11 cellular contexts compared by ENCODE assay signal in the genomic region with DNA sequence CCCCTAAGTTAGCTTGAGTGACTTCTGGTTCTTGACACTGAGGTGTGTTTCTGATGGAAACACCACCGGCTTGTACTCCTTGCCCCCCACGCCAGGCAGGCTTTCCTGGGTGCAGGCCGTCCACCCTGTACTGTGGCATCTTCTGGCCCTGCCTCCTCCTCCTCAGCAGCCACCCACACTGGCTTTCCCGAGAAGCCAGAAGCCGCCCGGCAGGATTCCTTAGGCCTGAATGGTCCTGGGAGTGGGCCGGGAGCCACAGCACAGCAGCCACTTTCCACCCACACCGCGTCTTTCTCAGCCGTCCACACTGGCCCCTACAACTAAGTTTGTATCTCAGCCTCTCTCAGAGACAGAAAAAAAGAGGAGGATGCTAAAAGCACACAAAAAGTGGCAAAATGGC. TPM values are rescaled to one million over a fixed set of nuclear protein-coding genes. Genes with fewer than 3 reads are reported as not detected.
A peak's percentile ranks its signal among the peaks of the same experiment; 100 is the strongest.
DNase-seq lines count a peak whose midpoint lies in the region; ATAC-seq and TF ChIP-seq lines count a peak whose summit lies in the region.
"Had no signal": no experiment of that assay in that cellular context is flagged by ENCODE, and none has a peak within 500 bp of the region (broad histone marks: within the 10 kb centered on the region; RNA-seq: fewer than 3 reads in every experiment).

No MANE protein-coding gene starts in this region.

- H3K36me3 Mint-ChIP-seq in stimulated activated naive B cell treated with anti-CD40 and anti-IgM and Interleukin-4, amounts not matched to agents 10 μg/mL and 1 μg/mL and 100 μg/mL, for 72 hours, result peaks cover 0 to 15% of the 10 kb centered on the region in 2 donors

- no peaks in the 10 kb centered on the region for H3K9me3 Mint-ChIP-seq in stimulated activated naive B cell treated with anti-CD40 and anti-IgM and Interleukin-4, amounts not matched to agents 10 μg/mL and 1 μg/mL and 100 μg/mL, for 72 hours

- H3K4me3 Mint-ChIP-seq in stimulated activated naive B cell treated with anti-CD40 and anti-IgM and Interleukin-4, amounts not matched to agents 10 μg/mL and 1 μg/mL and 100 μg/mL, for 72 hours, result no peak overlapping the region

- H3K27me3 Mint-ChIP-seq in stimulated activated naive B cell treated with anti-CD40 and anti-IgM and Interleukin-4, amounts not matched to agents 10 μg/mL and 1 μg/mL and 100 μg/mL, for 72 hours, result peaks cover 4 to 7% of the 10 kb centered on the region in 2 donors

- ATAC-seq in HG03439 (IDR thresholded peaks at IDR 0.05; ENCODE audit: unreplicated experiment), result no peak
- ATAC-seq in GM18520 (IDR thresholded peaks at IDR 0.05; ENCODE audit: unreplicated experiment), result no peak
- no peak for ATAC-seq in stimulated activated naive B cell treated with anti-CD40 and anti-IgM and Interleukin-4, amounts not matched to agents 10 μg/mL and 1 μg/mL and 100 μg/mL, for 72 hours (replicated peaks)
- ATAC-seq: Right ventricle myocardium inferior had no signal

- H3K4me1 Mint-ChIP-seq in stimulated activated naive B cell treated with anti-CD40 and anti-IgM and Interleukin-4, amounts not matched to agents 10 μg/mL and 1 μg/mL and 100 μg/mL, for 72 hours, result peaks cover 27 to 38% of the 10 kb centered on the region in 2 donors

- DNase-seq in EH (ENCODE audit: low read depth) (peak; percentile 47), amniotic epithelial cell (ENCODE audit: low read depth) (peak; percentile 51), fibroblast of the aortic adventitia (ENCODE audit: low read depth) (peak; percentile 15), skeletal muscle cell (ENCODE audit: low read depth) (peak; percentile 16)
- DNase-seq in stimulated activated CD4-positive, alpha-beta T cell treated with anti-CD3 and anti-CD28 coated beads, Interleukin-2, amount 100 ng/mL, for 48 hours, result no peak
- DNase-seq in stimulated activated naive B cell treated with anti-CD40 and anti-IgM and Interleukin-4, amounts not matched to agents 10 μg/mL and 1 μg/mL and 100 μg/mL, for 72 hours, result no peak
- DNase-seq: NCI-H524 treated with DMSO at 0.1 percent for 48 hours had no signal

- no peak overlapping the region for H3K4me3 ChIP-seq in fibroblast of the aortic adventitia (ENCODE audit: low read depth, low read length)
- no peak overlapping the region for H3K4me3 ChIP-seq in skeletal muscle cell (ENCODE audit: low read depth, low read length)

- no peak for TF ChIP-seq CTCF in fibroblast of the aortic adventitia (IDR thresholded peaks at IDR 0.05; ENCODE audit: insufficient read depth, low read length)

- H3K27ac Mint-ChIP-seq in stimulated activated naive B cell treated with anti-CD40 and anti-IgM and Interleukin-4, amounts not matched to agents 10 μg/mL and 1 μg/mL and 100 μg/mL, for 72 hours, result no peak overlapping the region

RNA-seq across cellular contexts. Expression of a gene that starts 2.1 kb away (rescaled TPM):
- total RNA-seq in fibroblast of the aortic adventitia (ENCODE audit: low replicate concordance), result 2.5 and 7.2 TPM in 2 replicates
- total RNA-seq: HT1080 had no signal

RNA-seq across cellular contexts. Expression of a gene that starts 10.9 kb away (rescaled TPM):
- 15.6 and 24.6 TPM in 2 replicates for total RNA-seq in fibroblast of the aortic adventitia (ENCODE audit: low replicate concordance)

RNA-seq across cellular contexts. Expression of a gene that starts 26.1 kb away (rescaled TPM):
- total RNA-seq in fibroblast of the aortic adventitia (ENCODE audit: low replicate concordance), result 54.6 and 62.2 TPM in 2 replicates

Comparison
In these comparisons a context has a peak if more than half of its experiments do, and no peak if none do; other contexts are left out.
1. DNase-seq: peak in EH (single experiment), amniotic epithelial cell (single experiment), fibroblast of the aortic adventitia (single experiment) and skeletal muscle cell (single experiment); none in stimulated activated CD4-positive, alpha-beta T cell treated with anti-CD3 and anti-CD28 coated beads, Interleukin-2, amount 100 ng/mL, for 48 hours (0 of 2) and stimulated activated naive B cell treated with anti-CD40 and anti-IgM and Interleukin-4, amounts not matched to agents 10 μg/mL and 1 μg/mL and 100 μg/mL, for 72 hours (single experiment).